In genomic region chr12:13443028-13443427, GRCh38 we compare ENCODE assay signal across 18 cellular contexts.
"Had no signal": no experiment of that assay in that cellular context is flagged by ENCODE, and none has a peak within 500 bp of the region (broad histone marks: within the 10 kb centered on the region; RNA-seq: fewer than 3 reads in every experiment).

No MANE protein-coding gene starts in this region.

- H3K27ac ChIP-seq: dorsolateral prefrontal cortex, epithelial cell of prostate, esophagus squamous epithelium, suprapubic skin, thyroid gland had no signal

- H3K27me3 ChIP-seq: dorsolateral prefrontal cortex, esophagus squamous epithelium, suprapubic skin, thyroid gland had no signal

- H3K36me3 ChIP-seq: esophagus squamous epithelium, suprapubic skin, thyroid gland had no signal

- DNase-seq: cortex of kidney; dorsolateral prefrontal cortex; effector CD8-positive, alpha-beta T cell; esophagus squamous epithelium; foreskin fibroblast; hypothalamus; kidney glomerular epithelial cell; natural killer cell; posterior cingulate gyrus; stimulated activated CD4-positive, alpha-beta T cell treated with anti-CD3 and anti-CD28 coated beads, Interleukin-2, amount 100 ng/mL, for 48 hours; stimulated activated naive CD4-positive, alpha-beta T cell treated with Interleukin-2 at 50 U/mL for 16 hours had no signal

- ATAC-seq: natural killer cell had no signal

- H3K4me1 ChIP-seq: esophagus squamous epithelium had no signal

- H3K9me3 ChIP-seq: esophagus squamous epithelium, suprapubic skin, thyroid gland had no signal

- H3K27me3 Mint-ChIP-seq: central memory CD8-positive, alpha-beta T cell had no signal

- H3K36me3 Mint-ChIP-seq: natural killer cell had no signal

- H3K9me3 Mint-ChIP-seq: central memory CD8-positive, alpha-beta T cell; type B pancreatic cell had no signal

- H3K4me3 Mint-ChIP-seq: central memory CD8-positive, alpha-beta T cell; natural killer cell; neural crest cell; type B pancreatic cell had no signal

- H3K4me2 ChIP-seq: smooth muscle cell had no signal

- H3K4me3 ChIP-seq: dorsolateral prefrontal cortex, esophagus squamous epithelium, smooth muscle cell, suprapubic skin, thyroid gland had no signal

- H3K4me1 Mint-ChIP-seq: central memory CD8-positive, alpha-beta T cell; natural killer cell; neural crest cell had no signal

- H3K27ac Mint-ChIP-seq: natural killer cell, type B pancreatic cell had no signal
